ENCODE assay signal across 1 cellular context in genomic region chr12:47034661-47035060, GRCh38.
TF ChIP-seq lines count a peak whose summit lies in the region.

No MANE protein-coding gene starts in this region.

TF ChIP-seq in IMR-90, 13 proteins besides CTCF, POLR2A, EP300 and RAD21:
- TF ChIP-seq, protein P1, sequence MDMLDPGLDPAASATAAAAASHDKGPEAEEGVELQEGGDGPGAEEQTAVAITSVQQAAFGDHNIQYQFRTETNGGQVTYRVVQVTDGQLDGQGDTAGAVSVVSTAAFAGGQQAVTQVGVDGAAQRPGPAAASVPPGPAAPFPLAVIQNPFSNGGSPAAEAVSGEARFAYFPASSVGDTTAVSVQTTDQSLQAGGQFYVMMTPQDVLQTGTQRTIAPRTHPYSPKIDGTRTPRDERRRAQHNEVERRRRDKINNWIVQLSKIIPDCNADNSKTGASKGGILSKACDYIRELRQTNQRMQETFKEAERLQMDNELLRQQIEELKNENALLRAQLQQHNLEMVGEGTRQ (IDR thresholded peaks at IDR 0.05; ENCODE audit: low read depth, low read length): no peak
- TF ChIP-seq NFE2L2 (IDR thresholded peaks at IDR 0.05; ENCODE audit: low read depth, low read length): no peak
- no peak for TF ChIP-seq CEBPB (IDR thresholded peaks at IDR 0.05; ENCODE audit: low read depth, low read length)
- TF ChIP-seq RCOR1 (IDR thresholded peaks at IDR 0.05; ENCODE audit: insufficient replicate concordance, low read length): no peak
